Comparison of ENCODE assay signal across 19 cellular contexts in genomic region chr5:50576686-50577256, GRCh38.
DNase-seq lines count a peak whose midpoint lies in the region; ATAC-seq, FAIRE-seq and TF ChIP-seq lines count a peak whose summit lies in the region.
"Had no signal": no experiment of that assay in that cellular context is flagged by ENCODE, and none has a peak within 500 bp of the region (broad histone marks: within the 10 kb centered on the region; RNA-seq: fewer than 3 reads in every experiment).

No MANE protein-coding gene starts in this region.

- peak; percentile 43 for ATAC-seq in HG03432 (IDR thresholded peaks at IDR 0.05; ENCODE audit: unreplicated experiment)
- no peak for ATAC-seq in stimulated activated effector memory CD8-positive, alpha-beta T cell treated with anti-CD3 and anti-CD28 coated beads, Interleukin-12 subunit alpha, Interleukin-12 subunit beta, amount 100 ng/mL, for 72 hours
- ATAC-seq: activated CD8-positive, alpha-beta T cell treated with anti-CD3 and anti-CD28 coated beads for 36 hours; left colon had no signal

- peak; percentile 55 for FAIRE-seq in bronchial epithelial cell (lab: Jason Lieb, UNC)
- FAIRE-seq: small intestine had no signal

- no peaks in the 10 kb centered on the region for H3K36me3 ChIP-seq in bronchial epithelial cell (ENCODE audit: control insufficient read depth, insufficient read depth, low read length)
- H3K36me3 ChIP-seq in H7 (replicated peaks; ENCODE audit: control insufficient read depth, insufficient read depth, low read length): no peaks in the 10 kb centered on the region
- H3K36me3 ChIP-seq: MG63, upper lobe of left lung had no signal

- no peak overlapping the region for H3K27ac Mint-ChIP-seq in stimulated activated effector memory CD8-positive, alpha-beta T cell treated with anti-CD3 and anti-CD28 coated beads, Interleukin-12 subunit alpha, Interleukin-12 subunit beta, amount 100 ng/mL, for 72 hours
- H3K27ac Mint-ChIP-seq: activated CD8-positive, alpha-beta T cell treated with anti-CD3 and anti-CD28 coated beads for 36 hours had no signal

- no peaks in the 10 kb centered on the region for H3K36me3 Mint-ChIP-seq in stimulated activated effector memory CD8-positive, alpha-beta T cell treated with anti-CD3 and anti-CD28 coated beads, Interleukin-12 subunit alpha, Interleukin-12 subunit beta, amount 100 ng/mL, for 72 hours
- H3K36me3 Mint-ChIP-seq: CD4-positive, CD25-positive, alpha-beta regulatory T cell had no signal

- peak overlapping the region; percentile 22 for H3K4me3 Mint-ChIP-seq in stimulated activated effector memory CD8-positive, alpha-beta T cell treated with anti-CD3 and anti-CD28 coated beads, Interleukin-12 subunit alpha, Interleukin-12 subunit beta, amount 100 ng/mL, for 72 hours
- H3K4me3 Mint-ChIP-seq: activated CD8-positive, alpha-beta T cell treated with anti-CD3 and anti-CD28 coated beads for 36 hours had no signal

- peak; percentile 5 for DNase-seq in NCI-H82 (lab: John Stamatoyannopoulos, UW)
- no peak for DNase-seq in NCI-H82 treated with DMSO at 0.1 percent for 48 hours (lab: John Stamatoyannopoulos, UW; ENCODE audit: unreplicated experiment)
- DNase-seq in bronchial epithelial cell (ENCODE audit: low read depth): no peak
- no peak for DNase-seq in stimulated activated effector memory CD8-positive, alpha-beta T cell treated with anti-CD3 and anti-CD28 coated beads, Interleukin-12 subunit alpha, Interleukin-12 subunit beta, amount 100 ng/mL, for 72 hours (ENCODE audit: low spot score in 2 of 2)
- DNase-seq in SK-N-DZ (ENCODE audit: low spot score): no peak
- DNase-seq in activated gamma-delta T cell treated with Interleukin-2 at 50 U/mL for 16 hours: no peak
- no peak for DNase-seq in H7
- DNase-seq: activated CD8-positive, alpha-beta T cell treated with anti-CD3 and anti-CD28 coated beads for 36 hours; CD4-positive, CD25-positive, alpha-beta regulatory T cell; cerebellar nuclear complex; effector memory CD4-positive, alpha-beta T cell; HCEC 1CT; hypothalamus; left colon; MG63; NCI-H69; small intestine; upper lobe of left lung had no signal

- peaks cover 24% of the 10 kb centered on the region for H3K4me1 Mint-ChIP-seq in stimulated activated effector memory CD8-positive, alpha-beta T cell treated with anti-CD3 and anti-CD28 coated beads, Interleukin-12 subunit alpha, Interleukin-12 subunit beta, amount 100 ng/mL, for 72 hours

- TF ChIP-seq CTCF in bronchial epithelial cell (IDR thresholded peaks at IDR 0.05; ENCODE audit: insufficient read depth, low read length, severe bottlenecking): no peak

- no peaks in the 10 kb centered on the region for H3K27me3 ChIP-seq in bronchial epithelial cell (ENCODE audit: control insufficient read depth, insufficient read depth, low read length)
- H3K27me3 ChIP-seq in H7 (ENCODE audit: control insufficient read depth, insufficient read depth, low read length): no peaks in the 10 kb centered on the region
- H3K27me3 ChIP-seq: MG63, upper lobe of left lung had no signal

- H3K9me3 Mint-ChIP-seq in stimulated activated effector memory CD8-positive, alpha-beta T cell treated with anti-CD3 and anti-CD28 coated beads, Interleukin-12 subunit alpha, Interleukin-12 subunit beta, amount 100 ng/mL, for 72 hours: peaks cover 2% of the 10 kb centered on the region

- H3K4me3 ChIP-seq in bronchial epithelial cell (ENCODE audit: low read depth, low read length) (no peak overlapping the region), H7 (ENCODE audit: insufficient read depth, low read depth, low read length) (no peak overlapping the region)
- H3K4me3 ChIP-seq: MG63, upper lobe of left lung had no signal
